8 cellular contexts compared by ENCODE assay signal in the genomic region with DNA sequence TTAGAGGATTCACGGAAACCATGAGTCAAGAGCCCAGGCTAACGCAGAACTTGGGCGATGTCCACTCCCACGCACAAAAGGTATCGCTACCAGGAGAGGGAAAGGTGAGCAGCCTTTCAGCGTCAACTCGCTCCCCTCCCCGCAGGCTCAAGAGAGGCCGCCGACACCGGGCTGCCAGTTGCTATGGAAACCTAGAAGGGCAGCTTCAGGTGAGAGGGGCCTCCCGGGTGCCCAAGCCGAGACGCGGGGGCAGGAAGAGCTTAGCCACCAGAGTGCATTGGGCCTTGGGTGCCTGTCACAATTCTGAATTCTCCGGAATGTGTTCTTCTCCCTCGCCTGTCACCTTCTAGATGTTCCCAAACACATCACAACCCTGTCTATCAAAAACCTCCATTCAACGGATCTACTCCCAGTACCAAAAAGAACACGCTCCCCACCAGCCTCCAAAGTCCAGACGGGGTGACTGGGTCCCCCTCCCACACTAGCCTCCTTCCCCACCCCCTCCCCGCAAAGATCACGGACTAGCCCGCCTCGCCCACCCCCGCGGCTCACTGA. TPM values are rescaled to one million over a fixed set of nuclear protein-coding genes. Genes with fewer than 3 reads are reported as not detected.
DNase-seq lines count a peak whose midpoint lies in the region; ATAC-seq, FAIRE-seq and TF ChIP-seq lines count a peak whose summit lies in the region.

No MANE protein-coding gene starts in this region.

- H3F3A ChIP-seq in SK-N-SH (replicated peaks; ENCODE audit: insufficient read depth): peaks cover 6% of the 10 kb centered on the region

- POLR2A ChIA-PET in SK-N-SH (lab: Yijun Ruan, JAX): interaction anchor here (1.0 to 1.4 kb wide), 5 partner anchors 15 to 42 kb away, joined by 3 to 5 read pairs (median 4); no protein-coding TSS in a partner anchor

- H3K4me2 ChIP-seq in SK-N-SH: peak overlapping the region; percentile 90

- ATAC-seq in GM18867 (IDR thresholded peaks at IDR 0.05; ENCODE audit: unreplicated experiment): no peak

- H3K9ac ChIP-seq in SK-N-SH (peak overlapping the region; percentile 95), iPS-18a (ENCODE audit: low read length) (peak overlapping the region; percentile 54)

- H3K4me1 ChIP-seq in SK-N-SH (ENCODE audit: control insufficient read depth in 1 of 2, insufficient read depth in 2 of 2, low read depth in 1 of 2, low read length in 1 of 2) (peaks cover 0 to 15% of the 10 kb centered on the region in 2 experiments; a peak in 1 of 4 replicates), iPS-18a (ENCODE audit: control insufficient read depth, low read depth, low read length) (peaks cover 6% of the 10 kb centered on the region), small intestine (ENCODE audit: control insufficient read depth in 2 of 2, insufficient read depth in 1 of 2, low read depth in 1 of 2, low read length in 1 of 2) (peaks cover 0 to 7% of the 10 kb centered on the region in 2 donors)

- H3K9me3 ChIP-seq in SK-N-SH: no peaks in the 10 kb centered on the region
- no peaks in the 10 kb centered on the region for H3K9me3 ChIP-seq in iPS-18a (ENCODE audit: control insufficient read depth, low read depth, low read length)
- H3K9me3 ChIP-seq in small intestine (ENCODE audit: control insufficient read depth, low read depth): no peaks in the 10 kb centered on the region

- no peak for FAIRE-seq in small intestine (lab: Jason Lieb, UNC)

- H3K79me2 ChIP-seq in SK-N-SH (ENCODE audit: insufficient read depth): peaks cover 47% of the 10 kb centered on the region

- peaks cover 7% of the 10 kb centered on the region; the same call in 1 of the 2 replicates for H4K20me1 ChIP-seq in SK-N-SH (ENCODE audit: insufficient read depth)

- peak; percentile 33 to 85 (median 79) for DNase-seq in NCI-H1417 (lab: John Stamatoyannopoulos, UW)
- no peak for DNase-seq in NCI-H1417 treated with DMSO at 0.1 percent for 48 hours (lab: John Stamatoyannopoulos, UW)
- peak; percentile 45 for DNase-seq in HT-29 (ENCODE audit: low spot score)
- peak; percentile 44 for DNase-seq in SK-N-SH
- DNase-seq in small intestine: peak; percentile 31

- H3K27ac ChIP-seq in SK-N-SH (ENCODE audit: low read depth in 2 of 2, low read length in 1 of 2) (peak overlapping the region in 1 of 2 experiments; percentile 94; a peak in 2 of 4 replicates), angular gyrus (ENCODE audit: low read depth, low read length) (peak overlapping the region; percentile 70), iPS-18a (ENCODE audit: low read length) (no peak overlapping the region), small intestine (ENCODE audit: low read depth in 1 of 2, low read length in 1 of 2) (peak overlapping the region in 1 of 2 donors; percentile 14)

- H3K27me3 ChIP-seq in SK-N-SH (ENCODE audit: insufficient read depth) (no peaks in the 10 kb centered on the region), iPS-18a (ENCODE audit: control insufficient read depth, insufficient read depth, low read length) (peaks cover 10% of the 10 kb centered on the region), small intestine (ENCODE audit: control insufficient read depth in 2 of 2, insufficient read depth in 2 of 2, low read length in 2 of 2) (no peaks in the 10 kb centered on the region)

- H3K36me3 ChIP-seq in SK-N-SH (replicated peaks in 1 of 2; ENCODE audit: control insufficient read depth in 1 of 2, insufficient read depth in 2 of 2, low read length in 1 of 2): peaks cover 16 to 20% of the 10 kb centered on the region in 2 experiments
- peaks cover 13% of the 10 kb centered on the region for H3K36me3 ChIP-seq in iPS-18a (ENCODE audit: control insufficient read depth, low read depth, low read length)
- H3K36me3 ChIP-seq in small intestine (ENCODE audit: control insufficient read depth in 2 of 2, insufficient read depth in 2 of 2, low read length in 2 of 2): peaks cover 6% of the 10 kb centered on the region in 2 donors

- H3K4me3 ChIP-seq in SK-N-SH (ENCODE audit: low read depth in 2 of 2, low read length in 1 of 2): peak overlapping the region; percentile 83 to 96
- H3K4me3 ChIP-seq in iPS-18a (ENCODE audit: low read length): peak overlapping the region; percentile 79
- peak overlapping the region; percentile 79 to 97 for H3K4me3 ChIP-seq in small intestine (ENCODE audit: low read depth in 1 of 2, low read length in 2 of 2)

- no peak for TF ChIP-seq RAD21 in SK-N-SH (IDR thresholded peaks at IDR 0.05; ENCODE audit: low read length)

- 6% methylated on average over 24 of the region's 26 CpGs for WGBS in SK-N-SH (ENCODE audit: low lambda C conversion rate)
- 0 to 3% (median 1%) methylated on average over 25 to 26 of the region's 26 CpGs for WGBS in small intestine, 3 donors

- H2AFZ ChIP-seq in SK-N-SH (ENCODE audit: low read depth): no peak overlapping the region

- no peak for TF ChIP-seq EP300 in SK-N-SH (IDR thresholded peaks at IDR 0.05; ENCODE audit: borderline replicate concordance in 1 of 2, low read depth in 1 of 2, low read length in 1 of 2)

- CTCF ChIA-PET in SK-N-SH (lab: Yijun Ruan, JAX): interaction anchor here (0.6 to 4.8 kb wide), 28 partner anchors 8 to 1114 kb away, joined by 3 to 38 read pairs (median 4); a partner anchor contains a TSS

- TF ChIP-seq CTCF in SK-N-SH (IDR thresholded peaks at IDR 0.05): no peak

- H3K9me2 ChIP-seq in SK-N-SH: no peaks in the 10 kb centered on the region

TF ChIP-seq in SK-N-SH, 30 proteins besides CTCF, POLR2A, EP300 and RAD21:
- no peak for TF ChIP-seq ELF1 (IDR thresholded peaks at IDR 0.05)
- peak; percentile 48; the same call in 1 of the 2 replicates for TF ChIP-seq SIN3A (IDR thresholded peaks at IDR 0.05; ENCODE audit: borderline replicate concordance, low read depth, low read length)

RNA-seq across cellular contexts. Expression of a gene that starts 0.7 kb away (rescaled TPM):
- total RNA-seq in HT-29 (2014; rRNA removed; shearing (Covaris generic)): 23.5 and 52.8 TPM in 2 replicates
- polyA plus RNA-seq in SK-N-SH (2012; rRNA removed): 47.2 and 60.5 TPM in 2 replicates
- polyA plus RNA-seq in SK-N-SH (2012; cell fraction: cytosol; rRNA removed): 69.0 and 74.2 TPM in 2 replicates
- 25.1 and 39.1 TPM in 2 replicates for polyA plus RNA-seq in SK-N-SH (2012; cell fraction: nucleus; rRNA removed)
- 10 to 100 TPM; 41.9 to 50.3 (median 47.5) TPM for polyA plus RNA-seq in small intestine

RNA-seq across cellular contexts. Expression of a gene that starts 39.5 kb away (rescaled TPM):
- total RNA-seq in HT-29 (2014; rRNA removed; shearing (Covaris generic)): 99.3 and 105 TPM in 2 replicates
- polyA plus RNA-seq in SK-N-SH (2012; rRNA removed): 7.4 and 8.9 TPM in 2 replicates
- polyA plus RNA-seq in SK-N-SH (2012; cell fraction: cytosol; rRNA removed): 3.4 and 4.3 TPM in 2 replicates
- polyA plus RNA-seq in SK-N-SH (2012; cell fraction: nucleus; rRNA removed): 24.6 and 24.8 TPM in 2 replicates
- polyA plus RNA-seq in small intestine: 10 to 100 TPM; 12.4 to 24.6 (median 16.8) TPM

RNA-seq across cellular contexts. Expression of a gene that starts 40.2 kb away (rescaled TPM):
- 15.9 and 23.9 TPM in 2 replicates for total RNA-seq in HT-29 (2014; rRNA removed; shearing (Covaris generic))
- polyA plus RNA-seq in SK-N-SH (2012; rRNA removed): 8.4 and 10.2 TPM in 2 replicates
- polyA plus RNA-seq in SK-N-SH (2012; cell fraction: cytosol; rRNA removed): 7.8 and 8.2 TPM in 2 replicates
- 17.1 and 23.1 TPM in 2 replicates for polyA plus RNA-seq in SK-N-SH (2012; cell fraction: nucleus; rRNA removed)
- 1 to 10 TPM; 4.6 to 5.1 (median 5.1) TPM for polyA plus RNA-seq in small intestine

RNA-seq across cellular contexts. Expression of a gene that starts 42.9 kb away (rescaled TPM):
- 0.23 and 0.37 TPM in 2 replicates for total RNA-seq in HT-29 (2014; rRNA removed; shearing (Covaris generic))
- polyA plus RNA-seq in SK-N-SH (2012; rRNA removed) (16.5 and 17.4 TPM in 2 replicates), small intestine (1 to 10 TPM; 1.6 to 5.7 (median 2.0) TPM)
- polyA plus RNA-seq in SK-N-SH (2012; cell fraction: cytosol; rRNA removed): 10.6 and 16.6 TPM in 2 replicates
- 53.6 and 54.0 TPM in 2 replicates for polyA plus RNA-seq in SK-N-SH (2012; cell fraction: nucleus; rRNA removed)
